Comparison of ENCODE assay signal across 8 cellular contexts in genomic region chr20:8700756-8701155, GRCh38.
"Had no signal": no experiment of that assay in that cellular context is flagged by ENCODE, and none has a peak within 500 bp of the region (broad histone marks: within the 10 kb centered on the region; RNA-seq: fewer than 3 reads in every experiment).

No MANE protein-coding gene starts in this region.

- H3K4me3 ChIP-seq: GM12878 had no signal

- DNase-seq: GDM1, GF-D8 had no signal

- ATAC-seq: GM12878 had no signal

- FAIRE-seq: G401.6, GM12878, GM12891, GM12892, GM18507, GM19239 had no signal
